In genomic region chr7:150897502-150898474, GRCh38 we compare ENCODE assay signal across 9 cellular contexts. TPM values are rescaled to one million over a fixed set of nuclear protein-coding genes. Genes with fewer than 3 reads are reported as not detected.
DNase-seq lines count a peak whose midpoint lies in the region; ATAC-seq and TF ChIP-seq lines count a peak whose summit lies in the region.
"Had no signal": no experiment of that assay in that cellular context is flagged by ENCODE, and none has a peak within 500 bp of the region (broad histone marks: within the 10 kb centered on the region; RNA-seq: fewer than 3 reads in every experiment).

No MANE protein-coding gene starts in this region.

- no peaks in the 10 kb centered on the region for H3K27me3 ChIP-seq in GM06990 (replicated peaks; ENCODE audit: control insufficient read depth, insufficient read depth, low read length)
- peaks cover 25% of the 10 kb centered on the region for H3K27me3 ChIP-seq in CD4-positive, alpha-beta T cell (ENCODE audit: control insufficient read depth, insufficient read depth, low read length)

- peaks cover 4 to 10% of the 10 kb centered on the region in 2 donors for H3K4me1 Mint-ChIP-seq in effector memory CD8-positive, alpha-beta T cell (ENCODE audit: low read depth in 2 of 2)
- no peaks in the 10 kb centered on the region for H3K4me1 Mint-ChIP-seq in CD4-positive, alpha-beta T cell (ENCODE audit: low read depth)

- H3K9me3 ChIP-seq in CD4-positive, alpha-beta T cell (ENCODE audit: control insufficient read depth, low read length) = no peaks in the 10 kb centered on the region

- H3K27me3 Mint-ChIP-seq in effector memory CD8-positive, alpha-beta T cell = peaks cover 68 to 91% of the 10 kb centered on the region in 2 donors
- H3K27me3 Mint-ChIP-seq in CD4-positive, alpha-beta T cell = peaks cover 65% of the 10 kb centered on the region

- POLR2A ChIA-PET in CD4-positive, alpha-beta T cell (lab: Charles Lee) = interaction anchor here (0.8 to 1.2 kb wide), 3 partner anchors 86 to 130 kb away, joined by 3 to 4 read pairs (median 3); partner anchors contain the start of gene ABCB8

- no peak overlapping the region for H3K27ac ChIP-seq in CD4-positive, alpha-beta T cell (ENCODE audit: low read depth, low read length)

- DNase-seq in GM06990 (ENCODE audit: extremely low read depth, insufficient read length) (peak; percentile 24), RKO (ENCODE audit: low spot score) (no peak)
- DNase-seq in effector memory CD8-positive, alpha-beta T cell = no peak
- DNase-seq in CD4-positive, alpha-beta T cell = no peak
- no peak for DNase-seq in activated CD8-positive, alpha-beta memory T cell treated with anti-CD3 and anti-CD28 coated beads, Interleukin-2, amount 50 U/mL, for 4 hours

- H3K4me3 ChIP-seq in GM06990 (replicated peaks; ENCODE audit: low read depth, low read length) = no peak overlapping the region

- no peaks in the 10 kb centered on the region for H3K36me3 ChIP-seq in GM06990 (ENCODE audit: control insufficient read depth, insufficient read depth, low read length)

- H3K4me3 Mint-ChIP-seq in effector memory CD8-positive, alpha-beta T cell = no peak overlapping the region
- no peak overlapping the region for H3K4me3 Mint-ChIP-seq in CD4-positive, alpha-beta T cell

- H3K9me3 Mint-ChIP-seq in effector memory CD8-positive, alpha-beta T cell = no peaks in the 10 kb centered on the region
- H3K9me3 Mint-ChIP-seq in CD4-positive, alpha-beta T cell = no peaks in the 10 kb centered on the region

- intact Hi-C loops in CD4-positive, alpha-beta T cell (cut with DNase I, micrococcal nuclease) = loop anchor here (1.0 to 2.0 kb wide), 4 partner anchors 91 to 214 kb away; no protein-coding TSS in a partner anchor

- H3K36me3 Mint-ChIP-seq in effector memory CD8-positive, alpha-beta T cell (ENCODE audit: insufficient read depth) = no peaks in the 10 kb centered on the region
- no peaks in the 10 kb centered on the region for H3K36me3 Mint-ChIP-seq in CD4-positive, alpha-beta T cell (ENCODE audit: low read depth)

- ATAC-seq in GM19324 (IDR thresholded peaks at IDR 0.05; ENCODE audit: low FRiP score, unreplicated experiment) (peak; percentile 76), HG03108 (IDR thresholded peaks at IDR 0.05; ENCODE audit: unreplicated experiment) (peak; percentile 55), HG03139 (IDR thresholded peaks at IDR 0.05; ENCODE audit: unreplicated experiment) (no peak)
- peak; percentile 31 for ATAC-seq in effector memory CD8-positive, alpha-beta T cell (replicated peaks)
- no peak for ATAC-seq in CD4-positive, alpha-beta T cell (ENCODE audit: poor library complexity)

- no peak overlapping the region for H3K27ac Mint-ChIP-seq in effector memory CD8-positive, alpha-beta T cell
- H3K27ac Mint-ChIP-seq in CD4-positive, alpha-beta T cell = no peak overlapping the region

- CTCF ChIA-PET in CD4-positive, alpha-beta T cell (lab: Charles Lee) = interaction anchor here (0.6 to 1.4 kb wide), 10 partner anchors 10 to 474 kb away, joined by 3 to 9 read pairs (median 4); partner anchors contain the start of genes ABCB8 and NOS3

- TF ChIP-seq CTCF in GM06990 (IDR thresholded peaks at IDR 0.05; ENCODE audit: insufficient read depth, low read length, poor library complexity, severe bottlenecking) = no peak
- TF ChIP-seq CTCF in CD4-positive, alpha-beta T cell (IDR thresholded peaks at IDR 0.05) = no peak

RNA-seq across cellular contexts. Expression of gene AOC1, which starts 45.5 kb away (rescaled TPM):
- total RNA-seq in CD4-positive, alpha-beta T cell = not detected
- total RNA-seq: T-helper 2 cell treated with Interferon-gamma antibody and Interleukin-4, amounts not matched to agents 100 ng/mL and 5 ng/mL, for 36 hours had no signal

Comparison
In these comparisons a context has a peak if more than half of its experiments do, and no peak if none do; other contexts are left out.
1. ATAC-seq: peak in GM19324 (single experiment), HG03108 (single experiment) and effector memory CD8-positive, alpha-beta T cell (single experiment); none in HG03139 (single experiment) and CD4-positive, alpha-beta T cell (single experiment).